ENCODE assay signal across 21 cellular contexts in genomic region chr14:103286460-103286859, GRCh38. TPM values are rescaled to one million over a fixed set of nuclear protein-coding genes. Genes with fewer than 3 reads are reported as not detected.
DNase-seq lines count a peak whose midpoint lies in the region; ATAC-seq, FAIRE-seq and TF ChIP-seq lines count a peak whose summit lies in the region.
"Had no signal": no experiment of that assay in that cellular context is flagged by ENCODE, and none has a peak within 500 bp of the region (broad histone marks: within the 10 kb centered on the region; RNA-seq: fewer than 3 reads in every experiment).

No MANE protein-coding gene starts in this region.

- no peak for TF ChIP-seq CTCF in GM12878 (IDR thresholded peaks at IDR 0.05 in 2 of 3, conservative IDR thresholded peaks at IDR 0.05 in 1 of 3; ENCODE audit: control insufficient read depth in 2 of 3, extremely low read depth in 1 of 3, insufficient read depth in 1 of 3, low read depth in 3 of 3, low read length in 3 of 3)

- no TSS peak for BruUV-seq in GM12878 (replicated peaks; lab: Mats Ljungman, UMichigan)

- H3K79me2 ChIP-seq in GM12878 (ENCODE audit: control insufficient read depth, insufficient read depth, low read length) = no peaks in the 10 kb centered on the region

- 62% methylated on average over 2 of the region's 2 CpGs for WGBS in GM12878 (ENCODE audit: insufficient coverage, insufficient replicate concordance, low lambda C conversion rate, missing lambda C conversion rate)

- no peak overlapping the region for H2AFZ ChIP-seq in GM12878 (ENCODE audit: control insufficient read depth, low read depth, low read length)
- H2AFZ ChIP-seq: GM23338 had no signal

- no peak for FAIRE-seq in GM12878 (lab: Jason Lieb, UNC)
- FAIRE-seq: A204.1, GM12891 had no signal

- no peak for TF ChIP-seq EP300 in GM12878 (IDR thresholded peaks at IDR 0.05; ENCODE audit: borderline replicate concordance in 1 of 2, control insufficient read depth in 1 of 2, low read depth in 2 of 2, low read length in 2 of 2)

- no peaks in the 10 kb centered on the region for H3K36me3 ChIP-seq in GM12878 (ENCODE audit: control insufficient read depth in 2 of 2, insufficient read depth in 2 of 2, low read length in 1 of 2)
- H3K36me3 ChIP-seq: BE2C had no signal

- no peak for TF ChIP-seq RAD21 in GM12878 (IDR thresholded peaks at IDR 0.05; ENCODE audit: insufficient read depth, low read depth, low read length)

- in situ Hi-C loops in GM12878 (cut with MboI) = no loop called here

- H3K4me3 Mint-ChIP-seq in stimulated activated naive CD8-positive, alpha-beta T cell treated with anti-CD3 and anti-CD28 coated beads, Interleukin-15, amount 100 ng/mL, for 72 hours = no peak overlapping the region
- H3K4me3 Mint-ChIP-seq: CD8-positive, alpha-beta memory T cell; GM23338 had no signal

- H3K9me3 Mint-ChIP-seq in stimulated activated naive CD8-positive, alpha-beta T cell treated with anti-CD3 and anti-CD28 coated beads, Interleukin-15, amount 100 ng/mL, for 72 hours = no peaks in the 10 kb centered on the region
- H3K9me3 Mint-ChIP-seq: CD8-positive, alpha-beta memory T cell had no signal

- H3K4me2 ChIP-seq in GM12878 (ENCODE audit: control insufficient read depth, insufficient read depth) = no peak overlapping the region
- H3K4me2 ChIP-seq: GM23338 had no signal

- no peak overlapping the region for H3K9ac ChIP-seq in GM12878 (ENCODE audit: control insufficient read depth, insufficient read depth, low read length)

- H4K20me1 ChIP-seq in GM12878 (ENCODE audit: control insufficient read depth, insufficient read depth) = no peaks in the 10 kb centered on the region

- no peak for DNase-seq in stimulated activated naive CD8-positive, alpha-beta T cell treated with anti-CD3 and anti-CD28 coated beads, Interleukin-15, amount 100 ng/mL, for 72 hours
- DNase-seq in stimulated activated naive CD8-positive, alpha-beta T cell treated with anti-CD3 and anti-CD28 coated beads, Interleukin-15, Interleukin-2, amounts not matched to agents 100 U/mL and 50 U/mL, for 24 hours = no peak
- peak; percentile 21 for DNase-seq in NCI-H226
- no peak for DNase-seq in GM12878 (ENCODE audit: low read depth, low spot score)
- no peak for DNase-seq in OCI-M1 (lab: John Stamatoyannopoulos, UW)
- DNase-seq: ACHN; BE2C; C1 segment of cervical spinal cord; CD4-positive, CD25-positive, alpha-beta regulatory T cell; CD8-positive, alpha-beta memory T cell; COR-L47; DMS 273 treated with DMSO at 0.1 percent for 48 hours; DMS53; DND-41; EL had no signal

- H3K27ac ChIP-seq in GM12878 (ENCODE audit: control insufficient read depth, insufficient read depth) = no peak overlapping the region

- ATAC-seq in stimulated activated naive CD8-positive, alpha-beta T cell treated with anti-CD3 and anti-CD28 coated beads, Interleukin-15, amount 100 ng/mL, for 72 hours = peak; percentile 40
- ATAC-seq in stimulated activated naive CD8-positive, alpha-beta T cell treated with anti-CD3 and anti-CD28 coated beads, Interleukin-15, Interleukin-2, amounts not matched to agents 100 U/mL and 50 U/mL, for 24 hours = no peak
- ATAC-seq in GM12878 = no peak
- no peak for ATAC-seq in GM18519 (IDR thresholded peaks at IDR 0.05; ENCODE audit: low FRiP score, unreplicated experiment)
- no peak for ATAC-seq in HG02938 (IDR thresholded peaks at IDR 0.05; ENCODE audit: unreplicated experiment)
- ATAC-seq: GM23338, HCT116 had no signal

- no peaks in the 10 kb centered on the region; a peak in 2 of 4 replicates for H3K27me3 ChIP-seq in GM12878 (replicated peaks in 1 of 2; ENCODE audit: control insufficient read depth in 2 of 2, insufficient read depth in 2 of 2, low read length in 1 of 2)

- SMC1A ChIA-PET in GM12878 (lab: Charles Lee; ENCODE audit: uncharacterized antibody, unreplicated experiment) = interaction anchor here (0.8 to 1.0 kb wide), 2 partner anchors 102 to 181 kb away, joined by 3 to 4 read pairs; no protein-coding TSS in a partner anchor

- CTCF ChIA-PET in GM12878 (lab: Yijun Ruan, JAX) = interaction anchor here (3.9 kb wide), 1 partner anchor 181 kb away, joined by 17 read pairs; no protein-coding TSS in a partner anchor

- RAD21 ChIA-PET in GM12878 (lab: Charles Lee; ENCODE audit: unreplicated experiment) = interaction anchor here (1.1 kb wide), 1 partner anchor 182 kb away, joined by 3 read pairs; no protein-coding TSS in a partner anchor

- intact Hi-C loops in GM12878 (cut with micrococcal nuclease; ENCODE audit: unreplicated experiment) = no loop called here

- no peak overlapping the region for H3K27ac Mint-ChIP-seq in stimulated activated naive CD8-positive, alpha-beta T cell treated with anti-CD3 and anti-CD28 coated beads, Interleukin-15, amount 100 ng/mL, for 72 hours
- H3K27ac Mint-ChIP-seq: CD4-positive, CD25-positive, alpha-beta regulatory T cell; GM23338 had no signal

- H3K4me1 ChIP-seq in GM12878 (ENCODE audit: control insufficient read depth, insufficient read depth, low read length) = no peaks in the 10 kb centered on the region
- H3K4me1 ChIP-seq: BE2C had no signal

- no peak for TF ChIP-seq POLR2A in GM12878 (IDR thresholded peaks at IDR 0.05; ENCODE audit: low read depth, low read length)

- no peaks in the 10 kb centered on the region for H3K9me3 ChIP-seq in GM12878 (replicated peaks; ENCODE audit: control insufficient read depth, insufficient read depth, low read length)
- H3K9me3 ChIP-seq: BE2C had no signal

- H3K4me1 Mint-ChIP-seq in stimulated activated naive CD8-positive, alpha-beta T cell treated with anti-CD3 and anti-CD28 coated beads, Interleukin-15, amount 100 ng/mL, for 72 hours = no peaks in the 10 kb centered on the region
- H3K4me1 Mint-ChIP-seq: CD8-positive, alpha-beta memory T cell had no signal

- no peak overlapping the region for H3K4me3 ChIP-seq in GM12878
- H3K4me3 ChIP-seq: GM23338 had no signal

- peaks cover 69% of the 10 kb centered on the region for H3K27me3 Mint-ChIP-seq in stimulated activated naive CD8-positive, alpha-beta T cell treated with anti-CD3 and anti-CD28 coated beads, Interleukin-15, amount 100 ng/mL, for 72 hours

- POLR2A ChIA-PET in GM12878 (lab: Charles Lee) = interaction anchor here (0.6 kb wide), 1 partner anchor 87 kb away, joined by 4 read pairs; no protein-coding TSS in a partner anchor

TF ChIP-seq in GM12878, 131 proteins besides CTCF, POLR2A, EP300 and RAD21:
- TF ChIP-seq KAT2A (conservative IDR thresholded peaks at IDR 0.05; ENCODE audit: control insufficient read depth, low read depth, low read length) (no peak), ATF7 (IDR thresholded peaks at IDR 0.05; ENCODE audit: low read depth) (peak; percentile 55; the same call in 1 of the 2 replicates)
TF ChIP-seq in GM12878: peak in this region for 1.

RNA-seq across cellular contexts. Expression of gene EIF5, which starts 47.6 kb away (rescaled TPM):
- 250 and 254 TPM in 2 replicates for total RNA-seq in GM12878 (2013; cell fraction: nucleolus; rRNA removed)
- total RNA-seq in GM12878 (2014; rRNA removed) (68.6 and 75.6 TPM in 2 replicates), GM12878 (2014; rRNA removed; fragmentation: Illumina TruSeq; extraction: Trizol) (84.1 and 92.7 TPM in 2 replicates), GM12878 (2021) (156 and 166 TPM in 2 replicates)
- 78.4 TPM for polyA plus RNA-seq in GM12878 (2011; ENCODE audit: low read depth)
- polyA plus RNA-seq in GM12878 (2011; rRNA removed) (268 and 275 TPM in 2 replicates), GM12878 (2014; fragmentation: Illumina TruSeq; extraction: Trizol) (137 and 204 TPM in 2 replicates), GM12878 (2014; fragmentation: Nextera tagmentation; extraction: Ambion mirVana) (10 to 100 TPM; 51.2 to 80.9 TPM), GM12878 (2014; rRNA removed) (83.2 and 89.1 TPM in 2 replicates), GM12878 (2016; fragmentation: Nextera tagmentation; extraction: Ambion mirVana) (100 to 1,000 TPM; 312 to 360 TPM)
- polyA plus RNA-seq in GM12878 (2011; cell fraction: cytosol; rRNA removed) = 141 and 164 TPM in 2 replicates
- 181 and 255 TPM in 2 replicates for polyA plus RNA-seq in GM12878 (2011; cell fraction: nucleus; rRNA removed)
- 118 and 152 TPM in 2 replicates for polyA plus RNA-seq in GM12878 (2012)
- polyA minus RNA-seq in GM12878 (2011; rRNA and poly(A)+ RNA removed) = 123 and 221 TPM in 2 replicates
- 54.0 and 67.9 TPM in 2 replicates for polyA minus RNA-seq in GM12878 (2011; cell fraction: cytosol; rRNA and poly(A)+ RNA removed)
- polyA minus RNA-seq in GM12878 (2011; cell fraction: nucleus; rRNA and poly(A)+ RNA removed) = 134 and 194 TPM in 2 replicates
